17 cellular contexts compared by ENCODE assay signal in genomic region chr1:106584127-106584526, GRCh38.
DNase-seq lines count a peak whose midpoint lies in the region; ATAC-seq and TF ChIP-seq lines count a peak whose summit lies in the region.
"Had no signal": no experiment of that assay in that cellular context is flagged by ENCODE, and none has a peak within 500 bp of the region (broad histone marks: within the 10 kb centered on the region; RNA-seq: fewer than 3 reads in every experiment).

No MANE protein-coding gene starts in this region.

- CTCF ChIA-PET in AG04449 (lab: Yijun Ruan, JAX), result no interaction called here

- no peaks in the 10 kb centered on the region for H3K27me3 ChIP-seq in adipocyte (replicated peaks; ENCODE audit: control insufficient read depth, insufficient read depth, low read length)
- H3K27me3 ChIP-seq: BE2C had no signal

- no peaks in the 10 kb centered on the region for H3K36me3 ChIP-seq in adipocyte (ENCODE audit: control insufficient read depth, insufficient read depth, low read length, severe bottlenecking)
- H3K36me3 ChIP-seq: BE2C had no signal

- POLR2A ChIA-PET in AG04449 (lab: Yijun Ruan, JAX), result no interaction called here

- H3K9me3 ChIP-seq in adipocyte (ENCODE audit: control insufficient read depth, low read length), result peaks cover 4% of the 10 kb centered on the region
- H3K9me3 ChIP-seq: BE2C had no signal

- DNase-seq in AG04449 (ENCODE audit: low read depth, low spot score), result peak; percentile 2
- DNase-seq in Daoy (ENCODE audit: low read depth), result peak; percentile 8
- DNase-seq in adipocyte (ENCODE audit: low read depth), result peak; percentile 7
- DNase-seq in fibroblast of the aortic adventitia (ENCODE audit: low read depth), result peak; percentile 57
- DNase-seq in SW 1271 (lab: John Stamatoyannopoulos, UW), result no peak
- DNase-seq in T-helper 2 cell treated with Interferon-gamma antibody and Interleukin-4, amounts not matched to agents 5 μg/mL and 100 μg/mL, for 36 hours (ENCODE audit: low spot score), result no peak
- no peak for DNase-seq in DMS79 treated with DMSO at 0.1 percent for 48 hours (lab: John Stamatoyannopoulos, UW)
- DNase-seq: 8988T; BE2C; CD8-positive, alpha-beta T cell; COR-L47; GOT3; HCEC 1CT; HFFc6 had no signal

- no peak overlapping the region for H3K27ac Mint-ChIP-seq in T-helper 2 cell treated with Interferon-gamma antibody and Interleukin-4, amounts not matched to agents 5 μg/mL and 100 μg/mL, for 36 hours
- H3K27ac Mint-ChIP-seq: CD8-positive, alpha-beta T cell; HFFc6 had no signal

- no peaks in the 10 kb centered on the region for H3K27me3 Mint-ChIP-seq in T-helper 2 cell treated with Interferon-gamma antibody and Interleukin-4, amounts not matched to agents 5 μg/mL and 100 μg/mL, for 36 hours (ENCODE audit: low read depth)

- peaks cover 31% of the 10 kb centered on the region for H3K9me3 Mint-ChIP-seq in T-helper 2 cell treated with Interferon-gamma antibody and Interleukin-4, amounts not matched to agents 5 μg/mL and 100 μg/mL, for 36 hours

- no peaks in the 10 kb centered on the region for H3K4me1 ChIP-seq in adipocyte (ENCODE audit: control insufficient read depth, insufficient read depth, low read length)
- H3K4me1 ChIP-seq: BE2C had no signal

- TF ChIP-seq CTCF in AG04449 (IDR thresholded peaks at IDR 0.05; ENCODE audit: insufficient read depth, low read length, missing control alignments) (no peak), fibroblast of the aortic adventitia (IDR thresholded peaks at IDR 0.05; ENCODE audit: insufficient read depth, low read length) (no peak)

- H3K36me3 Mint-ChIP-seq in T-helper 2 cell treated with Interferon-gamma antibody and Interleukin-4, amounts not matched to agents 5 μg/mL and 100 μg/mL, for 36 hours (ENCODE audit: low read depth), result no peaks in the 10 kb centered on the region
- H3K36me3 Mint-ChIP-seq: CD8-positive, alpha-beta T cell had no signal

- H3K4me3 ChIP-seq in AG04449 (ENCODE audit: low read depth, low read length) (no peak overlapping the region), adipocyte (ENCODE audit: low read length) (no peak overlapping the region), fibroblast of the aortic adventitia (ENCODE audit: low read depth, low read length) (no peak overlapping the region)
- H3K4me3 ChIP-seq: GM12878 had no signal

- H3K4me1 Mint-ChIP-seq in T-helper 2 cell treated with Interferon-gamma antibody and Interleukin-4, amounts not matched to agents 5 μg/mL and 100 μg/mL, for 36 hours (ENCODE audit: low read depth), result no peaks in the 10 kb centered on the region

- ATAC-seq in GM21381 (IDR thresholded peaks at IDR 0.05; ENCODE audit: unreplicated experiment), result no peak
- ATAC-seq: CD8-positive, alpha-beta T cell; GM12878; HepG2 had no signal

- no peak overlapping the region for H3K9ac ChIP-seq in adipocyte (ENCODE audit: low read length)

- H3K4me3 Mint-ChIP-seq in T-helper 2 cell treated with Interferon-gamma antibody and Interleukin-4, amounts not matched to agents 5 μg/mL and 100 μg/mL, for 36 hours, result no peak overlapping the region
- H3K4me3 Mint-ChIP-seq: CD8-positive, alpha-beta T cell; HFFc6 had no signal

Comparison
In these comparisons a context has a peak if more than half of its experiments do, and no peak if none do; other contexts are left out.
1. DNase-seq: peak in AG04449 (single experiment), Daoy (single experiment), adipocyte (single experiment) and fibroblast of the aortic adventitia (single experiment); none in SW 1271 (0 of 2), T-helper 2 cell treated with Interferon-gamma antibody and Interleukin-4, amounts not matched to agents 5 μg/mL and 100 μg/mL, for 36 hours (single experiment) and DMS79 treated with DMSO at 0.1 percent for 48 hours (single experiment).